In the genomic region with DNA sequence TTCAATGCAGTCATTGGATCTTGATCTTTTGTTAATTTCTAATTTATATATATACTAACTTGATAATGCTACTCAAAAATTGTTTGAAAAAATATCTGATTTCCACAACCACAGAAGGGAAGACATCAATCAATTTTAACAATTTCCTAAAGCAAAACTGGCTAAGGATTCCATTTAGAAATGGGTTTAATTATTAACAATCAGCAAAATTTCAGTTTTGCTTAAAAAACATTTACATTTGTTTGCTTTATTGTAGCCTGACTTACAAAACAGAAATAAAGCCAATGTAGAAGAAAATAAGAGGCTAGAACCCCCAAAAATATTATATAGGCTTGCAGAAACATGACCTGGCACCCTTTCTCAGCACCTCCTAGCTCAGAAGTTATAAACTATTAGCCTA, we compare ENCODE assay signal across 11 cellular contexts.
"Had no signal": no experiment of that assay in that cellular context is flagged by ENCODE, and none has a peak within 500 bp of the region (broad histone marks: within the 10 kb centered on the region; RNA-seq: fewer than 3 reads in every experiment).

No MANE protein-coding gene starts in this region.

- H3K4me1 ChIP-seq: HAP-1 had no signal

- H3K27ac ChIP-seq: GM23248 had no signal

- H3K36me3 ChIP-seq: HAP-1 had no signal

- H3K4me2 ChIP-seq: GM23338 had no signal

- H3K9ac ChIP-seq: GM23248 had no signal

- H2AFZ ChIP-seq: GM23248, GM23338 had no signal

- H3K9me3 ChIP-seq: HAP-1 had no signal

- ATAC-seq: GM23338, HCT116 had no signal

- FAIRE-seq: H1, H54 had no signal

- DNase-seq: GM23248, GOT3, H7, H9, HCEC 1CT, HFFc6 had no signal

- H3K4me3 ChIP-seq: GM23248, GM23338, HAP-1 had no signal
